1 cellular context compared by ENCODE assay signal in the genomic region with DNA sequence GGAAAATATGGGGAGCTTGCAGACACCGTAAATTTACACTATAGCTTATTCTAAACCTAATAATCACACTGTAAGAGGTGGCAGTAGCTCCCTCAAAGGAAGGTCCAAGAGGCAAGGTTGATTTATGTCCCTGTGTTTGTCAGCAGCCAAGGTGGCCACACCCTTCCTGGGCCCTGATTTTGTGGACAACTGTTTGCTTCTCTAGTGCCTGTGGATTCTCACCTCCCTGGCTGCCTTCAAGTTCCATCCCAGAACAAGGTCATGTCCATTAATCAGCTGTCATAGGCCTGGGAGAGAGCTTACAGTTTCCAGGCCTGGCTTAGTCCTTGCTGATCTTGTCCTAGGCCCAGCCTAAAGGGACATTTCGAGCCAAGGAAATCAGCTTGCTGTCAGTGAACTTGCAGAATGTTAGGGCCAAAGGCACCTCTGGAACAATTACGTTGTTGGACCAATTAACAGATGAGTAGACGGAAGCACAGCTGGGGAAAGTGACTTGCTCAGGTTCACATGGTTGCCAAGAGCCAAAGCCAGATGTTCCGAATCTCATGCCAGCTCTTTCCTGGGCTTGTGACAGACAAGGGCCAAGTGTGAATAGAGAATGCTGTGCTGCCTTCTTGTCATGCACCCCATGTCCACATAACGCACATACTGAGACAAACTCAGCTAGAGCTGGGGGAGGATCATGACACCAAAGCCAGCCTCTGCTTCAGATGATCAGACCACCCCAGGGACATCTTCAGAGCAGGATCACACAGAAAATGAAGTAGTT.
TF ChIP-seq lines count a peak whose summit lies in the region.

No MANE protein-coding gene starts in this region.

TF ChIP-seq in IMR-90, 13 proteins besides CTCF, POLR2A, EP300 and RAD21 (continued from another document):
- TF ChIP-seq MAZ (IDR thresholded peaks at IDR 0.05; ENCODE audit: borderline replicate concordance, low read depth, low read length) (no peak), MXI1 (IDR thresholded peaks at IDR 0.05; ENCODE audit: borderline replicate concordance, low read depth, low read length) (no peak)
